1 cellular context compared by ENCODE assay signal in the genomic region with DNA sequence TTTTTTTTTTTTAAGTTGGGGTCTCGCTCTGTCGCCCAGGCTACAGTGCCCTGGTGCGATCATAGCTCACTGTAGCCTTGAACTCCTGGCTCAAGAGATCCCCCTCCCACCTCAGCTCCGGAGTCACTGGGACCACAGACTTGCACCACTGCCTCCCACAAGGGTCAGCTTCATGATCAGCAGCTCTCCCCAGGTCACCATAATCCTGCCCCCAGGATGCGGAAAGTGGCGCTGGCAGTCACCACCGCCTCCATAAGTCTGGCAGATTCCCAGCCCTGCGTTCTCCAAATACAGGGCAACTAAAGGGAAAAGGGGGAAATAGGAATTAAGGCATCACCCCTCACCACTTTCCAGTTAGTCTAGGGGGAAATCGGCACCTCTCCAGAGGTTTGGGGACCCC.
A peak's percentile ranks its signal among the peaks of the same experiment; 100 is the strongest.
TF ChIP-seq lines count a peak whose summit lies in the region.

No MANE protein-coding gene starts in this region.

TF ChIP-seq in GM12878, 131 proteins besides CTCF, POLR2A, EP300 and RAD21:
- TF ChIP-seq, protein P1, sequence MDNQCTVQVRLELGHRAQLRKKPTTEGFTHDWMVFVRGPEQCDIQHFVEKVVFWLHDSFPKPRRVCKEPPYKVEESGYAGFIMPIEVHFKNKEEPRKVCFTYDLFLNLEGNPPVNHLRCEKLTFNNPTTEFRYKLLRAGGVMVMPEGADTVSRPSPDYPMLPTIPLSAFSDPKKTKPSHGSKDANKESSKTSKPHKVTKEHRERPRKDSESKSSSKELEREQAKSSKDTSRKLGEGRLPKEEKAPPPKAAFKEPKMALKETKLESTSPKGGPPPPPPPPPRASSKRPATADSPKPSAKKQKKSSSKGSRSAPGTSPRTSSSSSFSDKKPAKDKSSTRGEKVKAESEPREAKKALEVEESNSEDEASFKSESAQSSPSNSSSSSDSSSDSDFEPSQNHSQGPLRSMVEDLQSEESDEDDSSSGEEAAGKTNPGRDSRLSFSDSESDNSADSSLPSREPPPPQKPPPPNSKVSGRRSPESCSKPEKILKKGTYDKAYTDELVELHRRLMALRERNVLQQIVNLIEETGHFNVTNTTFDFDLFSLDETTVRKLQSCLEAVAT (IDR thresholded peaks at IDR 0.05), result 0 out of 2 replicates have a peak, but pooled peaks have one; percentile 43
- no peak for TF ChIP-seq TCF12 (IDR thresholded peaks at IDR 0.05; ENCODE audit: low read depth, low read length)
TF ChIP-seq in GM12878: peak in this region for 1.
